ENCODE assay signal across 23 cellular contexts in the genomic region with DNA sequence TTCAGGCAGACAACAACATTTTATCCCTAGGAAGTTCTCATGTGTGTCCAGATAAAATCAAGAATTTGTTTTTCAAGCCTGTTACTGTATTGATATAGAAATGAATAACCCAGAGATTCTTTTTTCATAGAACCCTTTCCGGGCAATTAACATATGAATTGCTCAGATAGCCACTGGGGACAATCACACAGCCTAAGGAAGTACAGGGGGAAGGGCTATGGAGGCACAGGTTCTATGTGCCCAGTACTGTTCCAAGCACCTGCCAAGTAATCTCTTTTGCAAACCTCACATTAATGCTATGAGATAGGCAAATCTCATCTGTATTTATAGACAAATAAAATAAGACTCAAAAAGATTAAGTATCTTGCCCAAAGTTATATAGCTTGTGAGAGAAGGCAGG.
"Had no signal": no experiment of that assay in that cellular context is flagged by ENCODE, and none has a peak within 500 bp of the region (broad histone marks: within the 10 kb centered on the region; RNA-seq: fewer than 3 reads in every experiment).

No MANE protein-coding gene starts in this region.

- ATAC-seq: gastroesophageal sphincter; lower lobe of right lung; pancreas; right cardiac atrium; stimulated activated naive CD8-positive, alpha-beta T cell treated with anti-CD3 and anti-CD28 coated beads, Interleukin-15, Interleukin-2, amounts not matched to agents 100 U/mL and 50 U/mL, for 24 hours had no signal

- H3K9me3 ChIP-seq: esophagus squamous epithelium, gastroesophageal sphincter, left ventricle myocardium inferior, lower lobe of right lung, pancreas, suprapubic skin, upper lobe of left lung, uterus had no signal

- H3K27ac Mint-ChIP-seq: immature natural killer cell; memory B cell; naive B cell; nephron; progenitor cell of endocrine pancreas; stimulated activated effector memory CD8-positive, alpha-beta T cell treated with anti-CD3 and anti-CD28 coated beads, Interleukin-12 subunit alpha, Interleukin-12 subunit beta, amount 100 ng/mL, for 72 hours had no signal

- H3K9me3 Mint-ChIP-seq: immature natural killer cell, nephron had no signal

- H3K4me3 ChIP-seq: esophagus squamous epithelium, gastroesophageal sphincter, left ventricle myocardium inferior, lower lobe of right lung, pancreas, suprapubic skin, tibial artery, upper lobe of left lung, uterus had no signal

- H3K4me1 Mint-ChIP-seq: immature natural killer cell; naive B cell; nephron; stimulated activated effector memory CD8-positive, alpha-beta T cell treated with anti-CD3 and anti-CD28 coated beads, Interleukin-12 subunit alpha, Interleukin-12 subunit beta, amount 100 ng/mL, for 72 hours had no signal

- H3K36me3 Mint-ChIP-seq: immature natural killer cell; naive B cell; stimulated activated effector memory CD8-positive, alpha-beta T cell treated with anti-CD3 and anti-CD28 coated beads, Interleukin-12 subunit alpha, Interleukin-12 subunit beta, amount 100 ng/mL, for 72 hours had no signal

- H3K27me3 ChIP-seq: esophagus squamous epithelium, gastroesophageal sphincter, pancreas, suprapubic skin, tibial artery, upper lobe of left lung, uterus had no signal

- H3K27ac ChIP-seq: esophagus squamous epithelium, gastroesophageal sphincter, left ventricle myocardium inferior, lower lobe of right lung, pancreas, suprapubic skin, tibial artery, upper lobe of left lung, uterus had no signal

- H3K27me3 Mint-ChIP-seq: memory B cell, naive B cell, progenitor cell of endocrine pancreas had no signal

- H3K36me3 ChIP-seq: esophagus squamous epithelium, gastroesophageal sphincter, left ventricle myocardium inferior, lower lobe of right lung, pancreas, suprapubic skin, tibial artery, upper lobe of left lung, uterus had no signal

- H3K4me1 ChIP-seq: esophagus squamous epithelium, gastroesophageal sphincter, left ventricle myocardium inferior, lower lobe of right lung, pancreas, suprapubic skin, tibial artery, upper lobe of left lung, uterus had no signal

- H3K4me3 Mint-ChIP-seq: immature natural killer cell; memory B cell; naive B cell; nephron; stimulated activated effector memory CD8-positive, alpha-beta T cell treated with anti-CD3 and anti-CD28 coated beads, Interleukin-12 subunit alpha, Interleukin-12 subunit beta, amount 100 ng/mL, for 72 hours had no signal

- DNase-seq: dermis blood vessel endothelial cell; esophagus squamous epithelium; foreskin fibroblast; glutamatergic neuron; immature natural killer cell; left ventricle myocardium inferior; lower lobe of right lung; naive B cell; occipital lobe; pancreas; right cardiac atrium; stimulated activated CD4-positive, alpha-beta T cell treated with anti-CD3 and anti-CD28 coated beads, Interleukin-4, amount 100 ng/mL, for 1 hour; stimulated activated CD8-positive, alpha-beta memory T cell treated with anti-CD3 and anti-CD28 coated beads, Interleukin-4, amount 100 ng/mL, for 48 hours; stimulated activated naive CD8-positive, alpha-beta T cell treated with anti-CD3 and anti-CD28 coated beads, Interleukin-15, Interleukin-2, amounts not matched to agents 100 U/mL and 50 U/mL, for 24 hours; tibial artery; upper lobe of left lung; uterus had no signal
